Comparison of ENCODE assay signal across 12 cellular contexts in the genomic region with DNA sequence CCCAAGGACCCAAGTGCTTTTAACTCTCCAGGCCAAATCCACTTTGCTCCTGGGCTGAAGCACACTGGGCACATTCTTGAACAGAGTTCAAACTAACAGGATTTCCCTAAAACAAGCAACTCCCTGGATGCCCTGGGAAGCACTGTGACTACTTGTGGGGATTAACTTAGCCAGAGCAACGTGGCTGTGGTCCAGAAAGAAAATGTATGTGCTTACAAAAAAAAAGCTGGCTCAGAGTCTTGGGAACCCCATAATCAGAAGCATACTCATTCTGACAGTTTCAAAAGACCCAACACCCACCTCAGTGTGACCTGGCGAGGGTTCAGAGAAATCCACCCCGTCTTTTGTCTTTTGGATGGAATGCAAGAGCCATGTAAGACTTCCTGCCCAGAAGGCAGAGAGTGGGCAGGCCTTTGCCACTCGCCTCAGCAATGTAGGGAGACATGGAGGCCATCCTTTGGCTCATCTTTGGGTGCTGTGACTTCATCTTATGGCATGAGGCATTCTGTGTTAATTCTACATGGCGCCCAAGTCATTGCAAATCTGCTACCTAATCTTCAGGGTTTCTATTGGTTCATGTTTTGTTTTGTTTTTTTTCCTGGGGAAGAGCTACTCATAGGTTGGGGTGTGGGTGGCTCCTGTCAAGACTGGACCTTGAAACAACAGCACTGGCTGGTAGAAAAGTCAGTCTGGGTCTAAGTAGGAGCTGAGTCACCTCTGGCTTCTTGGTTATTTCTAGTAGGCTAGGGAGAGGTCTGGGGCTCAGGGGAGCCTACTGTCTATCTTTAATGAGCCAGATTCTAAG.
DNase-seq lines count a peak whose midpoint lies in the region; TF ChIP-seq lines count a peak whose summit lies in the region.
"Had no signal": no experiment of that assay in that cellular context is flagged by ENCODE, and none has a peak within 500 bp of the region (broad histone marks: within the 10 kb centered on the region; RNA-seq: fewer than 3 reads in every experiment).

No MANE protein-coding gene starts in this region.

- DNase-seq in AG08395 (ENCODE audit: low spot score): peak; percentile 62
- DNase-seq in HFFc6: peak; percentile 93
- peak; percentile 66 to 69 for DNase-seq in activated T-cell treated with anti-CD3 and anti-CD28 coated beads, Interleukin-2, amount 50 U/mL, for 48 hours
- DNase-seq in islet precursor cell: peak; percentile 64
- DNase-seq in erythroblast (lab: John Stamatoyannopoulos, UW): no peak
- no peak for DNase-seq in NCI-H2107 treated with DMSO at 0.1 percent for 48 hours (lab: John Stamatoyannopoulos, UW; ENCODE audit: unreplicated experiment)
- no peak for DNase-seq in progenitor cell of endocrine pancreas (ENCODE audit: low spot score, unreplicated experiment)
- DNase-seq in SW 1271 (lab: John Stamatoyannopoulos, UW): no peak
- DNase-seq: DMS153; right cardiac atrium; stimulated activated naive CD4-positive, alpha-beta T cell had no signal

- no peak for TF ChIP-seq POLR2A in erythroblast (IDR thresholded peaks at IDR 0.05; ENCODE audit: low read length)

- H3K9me3 Mint-ChIP-seq in HFFc6 (no peaks in the 10 kb centered on the region), progenitor cell of endocrine pancreas (ENCODE audit: low read depth) (no peaks in the 10 kb centered on the region)

- TF ChIP-seq CTCF in HFFc6 (IDR thresholded peaks at IDR 0.05) (no peak), progenitor cell of endocrine pancreas (IDR thresholded peaks at IDR 0.05; ENCODE audit: unreplicated experiment) (no peak)

- H3K36me3 Mint-ChIP-seq in HFFc6 (ENCODE audit: low read depth): no peaks in the 10 kb centered on the region
- no peaks in the 10 kb centered on the region for H3K36me3 Mint-ChIP-seq in progenitor cell of endocrine pancreas (ENCODE audit: insufficient read depth)

- H3K27ac Mint-ChIP-seq in HFFc6 (peak overlapping the region; percentile 95), progenitor cell of endocrine pancreas (no peak overlapping the region)
- H3K27ac Mint-ChIP-seq: activated naive CD4-positive, alpha-beta T cell treated with anti-CD3 and anti-CD28 coated beads, Interleukin-2, amount 50 U/mL, for 24 hours had no signal

- H3K27me3 Mint-ChIP-seq in HFFc6 (ENCODE audit: insufficient read depth) (peaks cover 3% of the 10 kb centered on the region; the same call in 1 of the 2 replicates), progenitor cell of endocrine pancreas (peaks cover 10% of the 10 kb centered on the region)
- H3K27me3 Mint-ChIP-seq: activated naive CD4-positive, alpha-beta T cell treated with anti-CD3 and anti-CD28 coated beads, Interleukin-2, amount 50 U/mL, for 24 hours had no signal

- peaks cover 46% of the 10 kb centered on the region for H3K4me1 Mint-ChIP-seq in HFFc6 (ENCODE audit: low read depth)
- H3K4me1 Mint-ChIP-seq in progenitor cell of endocrine pancreas (ENCODE audit: low read depth): peaks cover 1% of the 10 kb centered on the region

- peak overlapping the region; percentile 77 for H3K4me3 Mint-ChIP-seq in HFFc6
- no peak overlapping the region for H3K4me3 Mint-ChIP-seq in progenitor cell of endocrine pancreas (ENCODE audit: low read depth)
- H3K4me3 Mint-ChIP-seq: activated naive CD4-positive, alpha-beta T cell treated with anti-CD3 and anti-CD28 coated beads, Interleukin-2, amount 50 U/mL, for 24 hours had no signal

Comparison
In these comparisons a context has a peak if more than half of its experiments do, and no peak if none do; other contexts are left out.
1. DNase-seq: peak in AG08395 (single experiment), HFFc6 (single experiment), activated T-cell treated with anti-CD3 and anti-CD28 coated beads, Interleukin-2, amount 50 U/mL, for 48 hours (2 of 2) and islet precursor cell (single experiment); none in erythroblast (0 of 2), NCI-H2107 treated with DMSO at 0.1 percent for 48 hours (single experiment), progenitor cell of endocrine pancreas (single experiment) and SW 1271 (0 of 2).